ENCODE assay signal across 16 cellular contexts in genomic region chr19:17831419-17831888, GRCh38. TPM values are rescaled to one million over a fixed set of nuclear protein-coding genes. Genes with fewer than 3 reads are reported as not detected.
DNase-seq lines count a peak whose midpoint lies in the region; ATAC-seq and TF ChIP-seq lines count a peak whose summit lies in the region.
"Had no signal": no experiment of that assay in that cellular context is flagged by ENCODE, and none has a peak within 500 bp of the region (broad histone marks: within the 10 kb centered on the region; RNA-seq: fewer than 3 reads in every experiment).

No MANE protein-coding gene starts in this region.

- TF ChIP-seq CTCF in coronary artery (IDR thresholded peaks at IDR 0.05): no peak
- TF ChIP-seq CTCF in type B pancreatic cell (conservative IDR thresholded peaks at IDR 0.05): no peak
- TF ChIP-seq CTCF in upper lobe of right lung (IDR thresholded peaks at IDR 0.05): no peak
- TF ChIP-seq CTCF in tibial nerve (IDR thresholded peaks at IDR 0.05): no peak

- H3K4me1 Mint-ChIP-seq in activated T-cell treated with anti-CD3 and anti-CD28 coated beads, Interleukin-2, amount 50 U/mL, for 24 hours (ENCODE audit: low read depth): peaks cover 6% of the 10 kb centered on the region
- H3K4me1 Mint-ChIP-seq in type B pancreatic cell (ENCODE audit: unreplicated experiment) (peaks cover 10% of the 10 kb centered on the region), T-helper 17 cell (peaks cover 19% of the 10 kb centered on the region)

- H3K9me3 Mint-ChIP-seq in activated T-cell treated with anti-CD3 and anti-CD28 coated beads, Interleukin-2, amount 50 U/mL, for 24 hours: peaks cover 2% of the 10 kb centered on the region
- H3K9me3 Mint-ChIP-seq in type B pancreatic cell: no peaks in the 10 kb centered on the region
- H3K9me3 Mint-ChIP-seq: natural killer cell treated with Interleukin-12 subunit alpha and Interleukin-12 subunit beta and Interleukin-15 and Interleukin-18, amount 100 ng/mL, for 72 hours had no signal

- no peaks in the 10 kb centered on the region for H3K36me3 ChIP-seq in upper lobe of right lung
- peaks cover 0 to 4% (median 0%) of the 10 kb centered on the region in 3 donors for H3K36me3 ChIP-seq in tibial nerve
- H3K36me3 ChIP-seq: cardiac muscle cell, uterus had no signal

- TF ChIP-seq EP300 in tibial nerve (IDR thresholded peaks at IDR 0.05): no peak

- H3K27me3 Mint-ChIP-seq in activated T-cell treated with anti-CD3 and anti-CD28 coated beads, Interleukin-2, amount 50 U/mL, for 24 hours: no peaks in the 10 kb centered on the region
- H3K27me3 Mint-ChIP-seq in type B pancreatic cell (peaks cover 21% of the 10 kb centered on the region), T-helper 17 cell (no peaks in the 10 kb centered on the region)
- H3K27me3 Mint-ChIP-seq: activated CD4-positive, alpha-beta T cell treated with anti-CD3 and anti-CD28 coated beads, Interleukin-2, amount 10 ng/mL, durations not matched to agents 7 days and 5 days; natural killer cell treated with Interleukin-12 subunit alpha and Interleukin-12 subunit beta and Interleukin-15 and Interleukin-18, amount 100 ng/mL, for 72 hours had no signal

- H3K4me1 ChIP-seq in upper lobe of right lung (no peaks in the 10 kb centered on the region), tibial nerve (peaks cover 0 to 16% (median 0%) of the 10 kb centered on the region in 4 donors)
- H3K4me1 ChIP-seq: uterus had no signal

- no peak for DNase-seq in activated T-cell treated with anti-CD3 and anti-CD28 coated beads, Interleukin-2, amount 50 U/mL, for 24 hours
- DNase-seq in activated T-cell treated with anti-CD3 and anti-CD28 coated beads for 4 hours (no peak), coronary artery (ENCODE audit: low spot score) (no peak), left colon (no peak), type B pancreatic cell (ENCODE audit: extremely low spot score, unreplicated experiment) (no peak), upper lobe of right lung (no peak), tibial nerve (ENCODE audit: low spot score in 2 of 2) (no peak), T-helper 17 cell (no peak)
- DNase-seq: activated gamma-delta T cell; DMS79; stimulated activated CD4-positive, alpha-beta T cell treated with anti-CD3 and anti-CD28 coated beads, Interleukin-12 subunit alpha, Interleukin-12 subunit beta, amount 100 ng/mL, for 4 hours had no signal

- H3K9me3 ChIP-seq in upper lobe of right lung: no peaks in the 10 kb centered on the region
- no peaks in the 10 kb centered on the region for H3K9me3 ChIP-seq in tibial nerve
- no peaks in the 10 kb centered on the region for H3K9me3 ChIP-seq in T-helper 17 cell (ENCODE audit: control insufficient read depth, low read length, poor library complexity, severe bottlenecking)
- H3K9me3 ChIP-seq: uterus had no signal

- peaks cover 88% of the 10 kb centered on the region for H3K36me3 Mint-ChIP-seq in activated T-cell treated with anti-CD3 and anti-CD28 coated beads, Interleukin-2, amount 50 U/mL, for 24 hours (ENCODE audit: low read depth)
- H3K36me3 Mint-ChIP-seq in type B pancreatic cell (no peaks in the 10 kb centered on the region), T-helper 17 cell (ENCODE audit: low read depth) (peaks cover 15% of the 10 kb centered on the region)

- H3K4me3 ChIP-seq in coronary artery: peak overlapping the region; percentile 41
- H3K4me3 ChIP-seq in upper lobe of right lung: no peak overlapping the region
- peak overlapping the region in 1 of 4 donors; percentile 22 for H3K4me3 ChIP-seq in tibial nerve
- H3K4me3 ChIP-seq: cardiac muscle cell had no signal

- intact Hi-C loops in left colon (cut with DNase I, micrococcal nuclease): no loop called here
- intact Hi-C loops in upper lobe of right lung (cut with DNase I): no loop called here

- ATAC-seq in left colon: peak; percentile 30
- no peak for ATAC-seq in upper lobe of right lung
- ATAC-seq in T-helper 17 cell: no peak

- no peak overlapping the region for H3K4me3 Mint-ChIP-seq in activated T-cell treated with anti-CD3 and anti-CD28 coated beads, Interleukin-2, amount 50 U/mL, for 24 hours
- H3K4me3 Mint-ChIP-seq in type B pancreatic cell (peak overlapping the region; percentile 90), T-helper 17 cell (no peak overlapping the region)
- H3K4me3 Mint-ChIP-seq: activated CD4-positive, alpha-beta T cell treated with anti-CD3 and anti-CD28 coated beads, Interleukin-2, amount 10 ng/mL, durations not matched to agents 7 days and 5 days; natural killer cell treated with Interleukin-12 subunit alpha and Interleukin-12 subunit beta and Interleukin-15 and Interleukin-18, amount 100 ng/mL, for 72 hours had no signal

- H3K27me3 ChIP-seq in upper lobe of right lung (no peaks in the 10 kb centered on the region), tibial nerve (peaks cover 0 to 57% of the 10 kb centered on the region in 2 donors)
- H3K27me3 ChIP-seq: cardiac muscle cell, uterus had no signal

- H3K27ac ChIP-seq in coronary artery: no peak overlapping the region
- no peak overlapping the region for H3K27ac ChIP-seq in upper lobe of right lung
- H3K27ac ChIP-seq in tibial nerve: no peak overlapping the region
- H3K27ac ChIP-seq: cardiac muscle cell, uterus had no signal

- WGBS in tibial nerve, 2 donors: 39 to 50% methylated on average over 25 of the region's 25 CpGs

- H3K27ac Mint-ChIP-seq in activated T-cell treated with anti-CD3 and anti-CD28 coated beads, Interleukin-2, amount 50 U/mL, for 24 hours: peak overlapping the region; percentile 30
- H3K27ac Mint-ChIP-seq in type B pancreatic cell: no peak overlapping the region
- no peak overlapping the region for H3K27ac Mint-ChIP-seq in T-helper 17 cell
- H3K27ac Mint-ChIP-seq: activated CD4-positive, alpha-beta T cell treated with anti-CD3 and anti-CD28 coated beads, Interleukin-2, amount 10 ng/mL, durations not matched to agents 7 days and 5 days; natural killer cell treated with Interleukin-12 subunit alpha and Interleukin-12 subunit beta and Interleukin-15 and Interleukin-18, amount 100 ng/mL, for 72 hours had no signal

- no peak for TF ChIP-seq POLR2A in tibial nerve (IDR thresholded peaks at IDR 0.05)

RNA-seq across cellular contexts. Expression of gene INSL3, which starts 10.1 kb away (rescaled TPM):
- total RNA-seq in left colon (not detected), type B pancreatic cell (ENCODE audit: low replicate concordance) (not detected in 2 replicates), upper lobe of right lung (not detected), tibial nerve (not detected), T-helper 17 cell (1 to 10 TPM; 5.0 to 9.1 TPM)
- total RNA-seq: left cardiac atrium, uterus had no signal

RNA-seq across cellular contexts. Expression of gene JAK3, which starts 16.3 kb away (rescaled TPM):
- total RNA-seq in left colon (1 to 10 TPM; 2.7 to 3.7 TPM), type B pancreatic cell (ENCODE audit: low replicate concordance) (1.4 and 4.3 TPM in 2 replicates), upper lobe of right lung (15.1 TPM), tibial nerve (10 to 100 TPM in 2 of 4 donors, 1 to 10 TPM in 2; 1.9 to 18.0 (median 8.3) TPM), T-helper 17 cell (100 to 1,000 TPM; 149 to 211 TPM)

RNA-seq across cellular contexts. Expression of gene RPL18A, which starts 28.3 kb away (rescaled TPM):
- total RNA-seq in left colon (1,000 to 10,000 TPM; 1,406 to 1,485 TPM), type B pancreatic cell (ENCODE audit: low replicate concordance) (2,506 and 2,537 TPM in 2 replicates), upper lobe of right lung (1,315 TPM), tibial nerve (1,000 to 10,000 TPM; 1,544 to 1,849 (median 1,738) TPM), T-helper 17 cell (1,000 to 10,000 TPM; 3,447 to 3,486 TPM)

RNA-seq across cellular contexts. Expression of gene B3GNT3, which starts 36.5 kb away (rescaled TPM):
- total RNA-seq in left colon (100 to 1,000 TPM; 152 to 240 TPM), type B pancreatic cell (ENCODE audit: low replicate concordance) (12.3 and 22.6 TPM in 2 replicates), upper lobe of right lung (2.1 TPM), tibial nerve (1 to 10 TPM in 1 of 4 donors, under 1 TPM in 2, not detected in 1; 0.20 to 2.4 (median 0.44) TPM), T-helper 17 cell (under 1 TPM; 0.52 to 0.94 TPM)
- total RNA-seq: cardiac muscle cell; natural killer cell treated with Interleukin-12 subunit alpha and Interleukin-12 subunit beta and Interleukin-15 and Interleukin-18, amount 100 ng/mL, for 72 hours had no signal

RNA-seq across cellular contexts. Expression of gene SLC5A5, which starts 40.3 kb away (rescaled TPM):
- total RNA-seq in left colon (not detected), type B pancreatic cell (ENCODE audit: low replicate concordance) (0.75 and 2.3 TPM in 2 replicates), upper lobe of right lung (not detected), tibial nerve (not detected), T-helper 17 cell (1 to 10 TPM; 1.3 to 2.0 TPM)
- total RNA-seq: left cardiac atrium, uterus had no signal
